Comparison of ENCODE assay signal across 2 cellular contexts in the genomic region with DNA sequence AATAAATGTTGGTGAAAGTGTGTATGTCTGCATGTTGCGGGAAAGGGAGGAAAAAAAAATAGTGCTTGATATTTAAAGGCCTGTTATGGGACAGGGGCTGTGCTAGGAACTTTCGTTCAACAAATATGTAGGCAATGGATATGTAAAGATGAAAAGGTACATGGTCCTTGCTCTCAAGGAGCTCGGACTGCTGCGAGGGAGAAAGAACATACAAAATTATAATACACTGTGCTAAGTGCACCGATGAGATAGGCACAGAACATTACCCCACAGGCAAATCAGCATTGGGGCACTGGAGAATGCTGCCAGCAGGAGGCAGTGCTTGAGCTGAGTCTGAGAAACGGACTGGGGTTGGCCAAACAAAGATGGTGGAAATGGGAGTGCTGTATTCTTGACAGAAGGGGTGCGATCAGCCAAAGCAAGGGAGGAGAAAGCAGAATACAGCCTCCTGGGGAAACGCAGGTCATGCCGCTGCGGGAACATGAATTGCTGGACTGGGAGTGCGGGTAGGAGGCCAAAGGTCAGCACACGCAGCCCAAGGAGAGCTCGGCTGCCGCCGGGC.
TF ChIP-seq lines count a peak whose summit lies in the region.

No MANE protein-coding gene starts in this region.

TF ChIP-seq in GM23338, 12 proteins besides CTCF, POLR2A, EP300 and RAD21:
- TF ChIP-seq STAT1 (IDR thresholded peaks at IDR 0.05; ENCODE audit: unreplicated experiment) (no peak), EZH2phosphoT487 (IDR thresholded peaks at IDR 0.05; ENCODE audit: unreplicated experiment) (no peak), EZH2 (IDR thresholded peaks at IDR 0.05; ENCODE audit: low read depth, unreplicated experiment) (no peak), ZNF331 (CRISPR knock-in tag; IDR thresholded peaks at IDR 0.05; ENCODE audit: low read depth) (no peak), POLR2AphosphoS5 (IDR thresholded peaks at IDR 0.05; ENCODE audit: low read depth) (no peak; the same call in 1 of the 2 replicates), CREB1 (CRISPR knock-in tag; IDR thresholded peaks at IDR 0.05; ENCODE audit: low read depth) (no peak), NANOG (IDR thresholded peaks at IDR 0.05; ENCODE audit: borderline replicate concordance) (no peak), ZNF114 (CRISPR knock-in tag; IDR thresholded peaks at IDR 0.05) (no peak)
- TF ChIP-seq, protein P1, sequence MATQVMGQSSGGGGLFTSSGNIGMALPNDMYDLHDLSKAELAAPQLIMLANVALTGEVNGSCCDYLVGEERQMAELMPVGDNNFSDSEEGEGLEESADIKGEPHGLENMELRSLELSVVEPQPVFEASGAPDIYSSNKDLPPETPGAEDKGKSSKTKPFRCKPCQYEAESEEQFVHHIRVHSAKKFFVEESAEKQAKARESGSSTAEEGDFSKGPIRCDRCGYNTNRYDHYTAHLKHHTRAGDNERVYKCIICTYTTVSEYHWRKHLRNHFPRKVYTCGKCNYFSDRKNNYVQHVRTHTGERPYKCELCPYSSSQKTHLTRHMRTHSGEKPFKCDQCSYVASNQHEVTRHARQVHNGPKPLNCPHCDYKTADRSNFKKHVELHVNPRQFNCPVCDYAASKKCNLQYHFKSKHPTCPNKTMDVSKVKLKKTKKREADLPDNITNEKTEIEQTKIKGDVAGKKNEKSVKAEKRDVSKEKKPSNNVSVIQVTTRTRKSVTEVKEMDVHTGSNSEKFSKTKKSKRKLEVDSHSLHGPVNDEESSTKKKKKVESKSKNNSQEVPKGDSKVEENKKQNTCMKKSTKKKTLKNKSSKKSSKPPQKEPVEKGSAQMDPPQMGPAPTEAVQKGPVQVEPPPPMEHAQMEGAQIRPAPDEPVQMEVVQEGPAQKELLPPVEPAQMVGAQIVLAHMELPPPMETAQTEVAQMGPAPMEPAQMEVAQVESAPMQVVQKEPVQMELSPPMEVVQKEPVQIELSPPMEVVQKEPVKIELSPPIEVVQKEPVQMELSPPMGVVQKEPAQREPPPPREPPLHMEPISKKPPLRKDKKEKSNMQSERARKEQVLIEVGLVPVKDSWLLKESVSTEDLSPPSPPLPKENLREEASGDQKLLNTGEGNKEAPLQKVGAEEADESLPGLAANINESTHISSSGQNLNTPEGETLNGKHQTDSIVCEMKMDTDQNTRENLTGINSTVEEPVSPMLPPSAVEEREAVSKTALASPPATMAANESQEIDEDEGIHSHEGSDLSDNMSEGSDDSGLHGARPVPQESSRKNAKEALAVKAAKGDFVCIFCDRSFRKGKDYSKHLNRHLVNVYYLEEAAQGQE (IDR thresholded peaks at IDR 0.05; ENCODE audit: unreplicated experiment): no peak
TF ChIP-seq in GM23338: peak in this region for 0.

TF ChIP-seq in SK-N-SH, 30 proteins besides CTCF, POLR2A, EP300 and RAD21:
- TF ChIP-seq, protein P1 (IDR thresholded peaks at IDR 0.05; ENCODE audit: low read depth, low read length): 0 out of 2 replicates have a peak, but pooled peaks have one; percentile 21
- TF ChIP-seq CHD2 (IDR thresholded peaks at IDR 0.05; ENCODE audit: low read length, partially characterized antibody): peak; percentile 39
- peak; percentile 76 for TF ChIP-seq SMC3 (IDR thresholded peaks at IDR 0.05; ENCODE audit: low read depth, low read length)
- 0 out of 2 replicates have a peak, but pooled peaks have one; percentile 49 for TF ChIP-seq MXI1 (IDR thresholded peaks at IDR 0.05; ENCODE audit: low read depth, low read length)
- TF ChIP-seq POLR2AphosphoS5 (IDR thresholded peaks at IDR 0.05; ENCODE audit: low read depth, low read length): no peak; the same call in 1 of the 2 replicates
- peak; percentile 78; the same call in 1 of the 2 replicates for TF ChIP-seq SIN3A (IDR thresholded peaks at IDR 0.05; ENCODE audit: borderline replicate concordance, low read depth, low read length)
- TF ChIP-seq, protein P2, sequence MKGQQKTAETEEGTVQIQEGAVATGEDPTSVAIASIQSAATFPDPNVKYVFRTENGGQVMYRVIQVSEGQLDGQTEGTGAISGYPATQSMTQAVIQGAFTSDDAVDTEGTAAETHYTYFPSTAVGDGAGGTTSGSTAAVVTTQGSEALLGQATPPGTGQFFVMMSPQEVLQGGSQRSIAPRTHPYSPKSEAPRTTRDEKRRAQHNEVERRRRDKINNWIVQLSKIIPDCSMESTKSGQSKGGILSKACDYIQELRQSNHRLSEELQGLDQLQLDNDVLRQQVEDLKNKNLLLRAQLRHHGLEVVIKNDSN (IDR thresholded peaks at IDR 0.05; ENCODE audit: borderline replicate concordance, low read depth): no peak
- TF ChIP-seq YY1 (IDR thresholded peaks at IDR 0.05; ENCODE audit: low read depth): peak; percentile 83
TF ChIP-seq in SK-N-SH: peak in this region for 6.
